17 cellular contexts compared by ENCODE assay signal in the genomic region with DNA sequence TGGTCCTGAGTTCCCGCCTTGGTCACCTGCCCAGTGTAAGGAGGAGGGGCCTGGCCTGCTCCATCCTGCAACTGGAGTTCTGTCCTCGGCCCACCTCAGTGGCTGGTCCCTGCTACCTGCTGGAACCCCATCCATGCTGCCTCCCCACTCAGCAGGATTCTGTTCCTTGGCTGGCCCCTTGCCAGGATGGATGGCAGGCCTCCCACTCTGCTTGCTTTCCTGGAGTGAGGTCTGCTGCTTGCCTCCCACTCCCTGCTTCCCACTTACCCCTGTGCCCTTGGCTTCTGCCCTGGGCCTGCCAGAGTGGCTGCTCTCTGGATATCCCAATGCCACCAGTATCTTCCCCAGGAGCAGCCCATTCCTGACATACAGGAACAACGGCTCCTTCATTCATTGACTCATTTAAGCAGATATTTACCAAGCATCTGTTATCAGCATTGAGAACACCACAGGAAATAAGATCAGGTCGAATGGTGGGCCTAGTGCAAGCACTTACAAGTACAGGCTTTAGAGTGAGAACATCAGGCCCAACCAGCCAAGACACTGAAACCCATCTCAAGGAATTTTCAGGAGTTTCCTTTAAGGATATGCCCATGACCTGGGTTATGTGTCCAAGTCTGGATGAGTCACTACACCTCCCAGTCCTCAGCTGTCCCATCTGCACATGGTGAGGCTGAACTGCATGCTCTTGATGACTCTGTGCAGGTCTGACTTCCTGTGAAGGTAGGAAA. TPM values are rescaled to one million over a fixed set of nuclear protein-coding genes. Genes with fewer than 3 reads are reported as not detected.
DNase-seq lines count a peak whose midpoint lies in the region; TF ChIP-seq lines count a peak whose summit lies in the region.
"Had no signal": no experiment of that assay in that cellular context is flagged by ENCODE, and none has a peak within 500 bp of the region (broad histone marks: within the 10 kb centered on the region; RNA-seq: fewer than 3 reads in every experiment).

No MANE protein-coding gene starts in this region.

- H3K36me3 ChIP-seq in OCI-LY7 (ENCODE audit: insufficient read depth, low read length), result no peaks in the 10 kb centered on the region; the same call in 1 of the 2 replicates
- H3K36me3 ChIP-seq: left lung, SJCRH30 had no signal

- H3K4me2 ChIP-seq in OCI-LY7 (ENCODE audit: low read length), result no peak overlapping the region

- H4K20me1 ChIP-seq in OCI-LY7 (ENCODE audit: insufficient read depth, low read length), result no peaks in the 10 kb centered on the region

- H3K4me3 ChIP-seq in OCI-LY7 (ENCODE audit: low read depth, low read length, poor library complexity, severe bottlenecking) (no peak overlapping the region), epithelial cell of proximal tubule (ENCODE audit: low read depth, low read length) (no peak overlapping the region)
- H3K4me3 ChIP-seq: left lung, SJCRH30 had no signal

- no peaks in the 10 kb centered on the region for H3K9me3 ChIP-seq in OCI-LY7 (ENCODE audit: low read length)
- H3K9me3 ChIP-seq: left lung, SJCRH30 had no signal

- H2AFZ ChIP-seq in OCI-LY7 (ENCODE audit: low read length), result peak overlapping the region; percentile 62; the same call in 1 of the 2 replicates

- H3K27ac ChIP-seq in OCI-LY7 (ENCODE audit: low read depth, low read length, poor library complexity, severe bottlenecking), result no peak overlapping the region
- H3K27ac ChIP-seq: 22Rv1, left lung, SJCRH30 had no signal

- POLR2A ChIA-PET in OCI-LY7 (lab: Charles Lee), result no interaction called here
- POLR2A ChIA-PET in HEK293T (lab: Yijun Ruan, JAX), result no interaction called here

- no peaks in the 10 kb centered on the region for H3K79me2 ChIP-seq in OCI-LY7 (ENCODE audit: insufficient read depth, low read depth, low read length)

- CTCF ChIA-PET in OCI-LY7 (lab: Charles Lee; ENCODE audit: unreplicated experiment) (no interaction called here), HEK293T (lab: Yijun Ruan, JAX) (interaction anchor here (0.5 kb wide), 1 partner anchor 21 kb away, joined by 5 read pairs; no protein-coding TSS in a partner anchor)

- TF ChIP-seq CTCF in OCI-LY7 (conservative IDR thresholded peaks at IDR 0.05; ENCODE audit: low read length) (no peak), epithelial cell of proximal tubule (conservative IDR thresholded peaks at IDR 0.05; ENCODE audit: low read depth, low read length) (no peak)

- no TSS peak for BruUV-seq in OCI-LY7 (replicated peaks; lab: Mats Ljungman, UMichigan)

- H3K9me2 ChIP-seq in OCI-LY7 (ENCODE audit: insufficient read depth, low read length), result no peaks in the 10 kb centered on the region

- intact Hi-C loops in OCI-LY7 (cut with micrococcal nuclease; ENCODE audit: unreplicated experiment), result no loop called here

- peak; percentile 34 for DNase-seq in DMS 273 (lab: John Stamatoyannopoulos, UW; ENCODE audit: unreplicated experiment)
- no peak for DNase-seq in DMS 273 treated with DMSO at 0.1 percent for 48 hours (lab: John Stamatoyannopoulos, UW)
- DNase-seq in OCI-LY7 (ENCODE audit: low spot score), result peak; percentile 49
- peak; percentile 30 for DNase-seq in epithelial cell of proximal tubule (ENCODE audit: low read depth)
- DNase-seq in renal cortical epithelial cell (ENCODE audit: low read depth), result peak; percentile 57
- no peak for DNase-seq in HEK293T (ENCODE audit: extremely low spot score)
- no peak for DNase-seq in stimulated activated CD4-positive, alpha-beta T cell treated with anti-CD3 and anti-CD28 coated beads, Interleukin-15, amount 100 ng/mL, for 24 hours
- no peak for DNase-seq in UCSD-AML1 (lab: John Stamatoyannopoulos, UW; ENCODE audit: unreplicated experiment)
- DNase-seq: activated CD4-positive, alpha-beta T cell treated with anti-CD3 and anti-CD28 coated beads, Interleukin-2, amount 50 U/mL, for 48 hours; activated T-cell treated with anti-CD3 and anti-CD28 coated beads, Interleukin-2, amount 50 U/mL, for 4 hours; CD8-positive, alpha-beta T cell; hypothalamus; left lung; SJCRH30 had no signal

- peaks cover 51% of the 10 kb centered on the region for H3K4me1 ChIP-seq in OCI-LY7 (ENCODE audit: insufficient read depth, low read length, poor library complexity, severe bottlenecking)
- H3K4me1 ChIP-seq: left lung had no signal

TF ChIP-seq in HEK293T, 16 proteins besides CTCF, POLR2A, EP300 and RAD21:
- TF ChIP-seq SP1 (IDR thresholded peaks at IDR 0.05), result no peak
- TF ChIP-seq ZNF384 (IDR thresholded peaks at IDR 0.05), result no peak
- TF ChIP-seq LEF1 (IDR thresholded peaks at IDR 0.05; ENCODE audit: borderline replicate concordance), result no peak
- no peak for TF ChIP-seq BHLHE40 (IDR thresholded peaks at IDR 0.05; ENCODE audit: borderline replicate concordance)
- TF ChIP-seq ARNT (IDR thresholded peaks at IDR 0.05), result no peak
- TF ChIP-seq SUZ12 (IDR thresholded peaks at IDR 0.05), result no peak
- TF ChIP-seq FOXM1 (IDR thresholded peaks at IDR 0.05; ENCODE audit: borderline replicate concordance), result no peak
- no peak for TF ChIP-seq CTBP1 (IDR thresholded peaks at IDR 0.05; ENCODE audit: borderline replicate concordance)
- TF ChIP-seq ELF4 (IDR thresholded peaks at IDR 0.05), result no peak
- no peak for TF ChIP-seq FOXA1 (IDR thresholded peaks at IDR 0.05)
- no peak for TF ChIP-seq TARDBP (IDR thresholded peaks at IDR 0.05)
- no peak for TF ChIP-seq NFRKB (IDR thresholded peaks at IDR 0.05)
- TF ChIP-seq HDGF (IDR thresholded peaks at IDR 0.05; ENCODE audit: borderline replicate concordance), result no peak

RNA-seq across cellular contexts. Expression of a gene that starts 17.0 kb away (rescaled TPM):
- total RNA-seq in OCI-LY7 (2014; rRNA removed; shearing (Covaris generic)), result 8.8 and 12.8 TPM in 2 replicates
- total RNA-seq in OCI-LY7 (2022) (0.57 and 1.2 TPM in 2 replicates), epithelial cell of proximal tubule (0.22 TPM in 1 of 2 replicates, not detected in the other), renal cortical epithelial cell (not detected in 2 replicates)
- total RNA-seq: activated T-cell treated with anti-CD3 and anti-CD28 coated beads, Interleukin-2, amount 50 U/mL, for 4 hours; CD8-positive, alpha-beta T cell; chondrocyte; left lung; progenitor cell of endocrine pancreas had no signal

Comparison
In these comparisons a context has a peak if more than half of its experiments do, and no peak if none do; other contexts are left out.
1. DNase-seq: peak in DMS 273 (single experiment), OCI-LY7 (single experiment), epithelial cell of proximal tubule (single experiment) and renal cortical epithelial cell (single experiment); none in DMS 273 treated with DMSO at 0.1 percent for 48 hours (single experiment), HEK293T (single experiment), stimulated activated CD4-positive, alpha-beta T cell treated with anti-CD3 and anti-CD28 coated beads, Interleukin-15, amount 100 ng/mL, for 24 hours (single experiment) and UCSD-AML1 (single experiment).